In genomic region chr6:31887173-31887572, GRCh38 we compare ENCODE assay signal across 24 cellular contexts. TPM values are rescaled to one million over a fixed set of nuclear protein-coding genes. Genes with fewer than 3 reads are reported as not detected.
"Had no signal": no experiment of that assay in that cellular context is flagged by ENCODE, and none has a peak within 500 bp of the region (broad histone marks: within the 10 kb centered on the region; RNA-seq: fewer than 3 reads in every experiment).

No MANE protein-coding gene starts in this region.

- DNase-seq: activated B cell treated with CpG ODN at 0.5 μM for 24 hours; activated CD4-positive, alpha-beta T cell treated with anti-CD3 and anti-CD28 coated beads for 1 hour; activated CD4-positive, alpha-beta T cell treated with anti-CD3 and anti-CD28 coated beads, Interleukin-2, amount 10 ng/mL, durations not matched to agents 7 days and 5 days; activated gamma-delta T cell treated with Interleukin-2 at 50 U/mL for 16 hours; activated naive CD4-positive, alpha-beta T cell treated with anti-CD3 and anti-CD28 coated beads, Interleukin-2, amount 50 U/mL, for 16 hours; activated T-cell treated with anti-CD3 and anti-CD28 coated beads for 4 hours; activated T-cell treated with anti-CD3 and anti-CD28 coated beads, Interleukin-2, amount 50 U/mL, for 48 hours; amygdala; Karpas-422; MM.1S; NCI-H1105; NCI-H1436; NCI-H1694 treated with DMSO at 0.1 percent for 48 hours; NCI-H2029 treated with DMSO at 0.1 percent for 48 hours; NCI-H510A treated with DMSO at 0.1 percent for 48 hours; NCI-H69; SIG-M5; T-helper 17 cell; T-helper 9 cell had no signal

- H3K9me3 Mint-ChIP-seq: activated B cell treated with CpG ODN at 0.5 μM for 24 hours; activated CD4-positive, alpha-beta T cell treated with anti-CD3 and anti-CD28 coated beads, Interleukin-2, amount 10 ng/mL, durations not matched to agents 7 days and 5 days; activated T-helper 2 cell treated with anti-CD3 and anti-CD28 coated beads, Interferon-gamma antibody, Interleukin-2, Interleukin-4, amounts not matched to agents 10 μg/mL and 5 μg/mL and 100 μg/mL, durations not matched to agents 14 hours and 24 hours and 36 hours; brain had no signal

- H3K4me1 Mint-ChIP-seq: activated B cell treated with CpG ODN at 0.5 μM for 24 hours; activated CD4-positive, alpha-beta T cell treated with anti-CD3 and anti-CD28 coated beads, Interleukin-2, amount 10 ng/mL, durations not matched to agents 7 days and 5 days; brain had no signal

- H3K27me3 Mint-ChIP-seq: activated B cell treated with CpG ODN at 0.5 μM for 24 hours; activated CD4-positive, alpha-beta T cell treated with anti-CD3 and anti-CD28 coated beads, Interleukin-2, amount 10 ng/mL, durations not matched to agents 7 days and 5 days; T-helper 17 cell had no signal

- FAIRE-seq: astrocyte, RCC 7860 had no signal

- ATAC-seq: T-helper 17 cell had no signal

- H3K27ac ChIP-seq: cardiac muscle cell had no signal

- H3K27me3 ChIP-seq: cardiac muscle cell had no signal

- H3K27ac Mint-ChIP-seq: activated B cell treated with CpG ODN at 0.5 μM for 24 hours; activated CD4-positive, alpha-beta T cell treated with anti-CD3 and anti-CD28 coated beads, Interleukin-2, amount 10 ng/mL, durations not matched to agents 7 days and 5 days; activated T-helper 2 cell treated with anti-CD3 and anti-CD28 coated beads, Interferon-gamma antibody, Interleukin-2, Interleukin-4, amounts not matched to agents 10 μg/mL and 5 μg/mL and 100 μg/mL, durations not matched to agents 14 hours and 24 hours and 36 hours; brain had no signal

- H3K4me3 ChIP-seq: cardiac muscle cell had no signal

- H3K4me3 Mint-ChIP-seq: activated B cell treated with CpG ODN at 0.5 μM for 24 hours; activated CD4-positive, alpha-beta T cell treated with anti-CD3 and anti-CD28 coated beads, Interleukin-2, amount 10 ng/mL, durations not matched to agents 7 days and 5 days; brain; T-helper 17 cell had no signal

RNA-seq across cellular contexts. Expression of gene SLC44A4, which starts 8.4 kb away (rescaled TPM):
- total RNA-seq: activated B cell treated with CpG ODN at 0.5 μM for 24 hours, cardiac muscle cell had no signal

RNA-seq across cellular contexts. Expression of gene ZBTB12, which starts 14.7 kb away (rescaled TPM):
- polyA plus RNA-seq: cardiac muscle cell had no signal
